Comparison of ENCODE assay signal across 8 cellular contexts in genomic region chr12:75511116-75512048, GRCh38. TPM values are rescaled to one million over a fixed set of nuclear protein-coding genes. Genes with fewer than 3 reads are reported as not detected.
DNase-seq lines count a peak whose midpoint lies in the region; ATAC-seq, FAIRE-seq and TF ChIP-seq lines count a peak whose summit lies in the region.

KRR1 (minus strand) TSS chr12:75511609; CDS start chr12:75511597, 12 bp downstream.

- peaks cover 3% of the 10 kb centered on the region for H3K27me3 Mint-ChIP-seq in T-helper 2 cell treated with Interferon-gamma antibody and Interleukin-4, amounts not matched to agents 5 μg/mL and 100 μg/mL, for 36 hours (ENCODE audit: low read depth)

- peak; percentile 96 for ATAC-seq in GM18502 (IDR thresholded peaks at IDR 0.05; ENCODE audit: poor library complexity, unreplicated experiment)
- peak; percentile 98 for ATAC-seq in HG02970 (IDR thresholded peaks at IDR 0.05; ENCODE audit: low FRiP score, unreplicated experiment)
- peak; percentile 99 to 100 (median 100) for ATAC-seq in psoas muscle

- H3K9me3 Mint-ChIP-seq in T-helper 2 cell treated with Interferon-gamma antibody and Interleukin-4, amounts not matched to agents 5 μg/mL and 100 μg/mL, for 36 hours, result peaks cover 8% of the 10 kb centered on the region

- no peak for FAIRE-seq in urothelium cell line (lab: Jason Lieb, UNC)

- H3K27ac ChIP-seq in ascending aorta, result peak within 1 kb of the TSS; percentile 73 to 81
- H3K27ac ChIP-seq in right atrium auricular region, result peak within 1 kb of the TSS; percentile 61 to 68
- peak within 1 kb of the TSS; percentile 84 for H3K27ac ChIP-seq in psoas muscle

- H3K4me3 Mint-ChIP-seq in T-helper 2 cell treated with Interferon-gamma antibody and Interleukin-4, amounts not matched to agents 5 μg/mL and 100 μg/mL, for 36 hours, result peak within 1 kb of the TSS; percentile 99

- peaks cover 26% of the 10 kb centered on the region for H3K36me3 Mint-ChIP-seq in T-helper 2 cell treated with Interferon-gamma antibody and Interleukin-4, amounts not matched to agents 5 μg/mL and 100 μg/mL, for 36 hours (ENCODE audit: low read depth)

- H3K27me3 ChIP-seq in ascending aorta (no peaks in the 10 kb centered on the region), right atrium auricular region (no peaks in the 10 kb centered on the region), psoas muscle (ENCODE audit: insufficient read depth in 3 of 3, low read length in 2 of 3) (no peaks in the 10 kb centered on the region)

- intact Hi-C loops in ascending aorta (cut with DNase I) (loop anchor here (2.0 to 10.0 kb wide), 5 partner anchors 121 to 571 kb away; partner anchors contain the start of genes GLIPR1L1, GLIPR1L2 and NAP1L1), psoas muscle (cut with DNase I) (loop anchor here in 1 of 2 donors (2.0 to 5.0 kb wide), 2 partner anchors 121 to 521 kb away; partner anchors contain the start of genes GLIPR1L2 and PHLDA1)

- H3K4me1 ChIP-seq in ascending aorta, result peaks cover 3 to 12% of the 10 kb centered on the region in 2 donors
- H3K4me1 ChIP-seq in right atrium auricular region, result peaks cover 0 to 23% of the 10 kb centered on the region in 2 donors
- H3K4me1 ChIP-seq in psoas muscle, result peaks cover 24% of the 10 kb centered on the region

- DNase-seq in NCI-H1930 (lab: John Stamatoyannopoulos, UW) (peak; percentile 96 to 97), ascending aorta (ENCODE audit: low spot score in 2 of 2) (peak; percentile 68 to 96), right atrium auricular region (ENCODE audit: low spot score) (peak; percentile 96), psoas muscle (peak; percentile 89 to 94), urothelium cell line (ENCODE audit: low spot score) (peak; percentile 85)
- peak; percentile 92 for DNase-seq in T-helper 2 cell treated with Interferon-gamma antibody and Interleukin-4, amounts not matched to agents 5 μg/mL and 100 μg/mL, for 36 hours (ENCODE audit: low spot score)

- H3K27ac Mint-ChIP-seq in T-helper 2 cell treated with Interferon-gamma antibody and Interleukin-4, amounts not matched to agents 5 μg/mL and 100 μg/mL, for 36 hours, result peak within 1 kb of the TSS; percentile 99

- WGBS in psoas muscle, 3 donors, result 3 to 4% (median 4%) methylated on average over 47 of the region's 47 CpGs

- H3K36me3 ChIP-seq in ascending aorta (peaks cover 0 to 6% of the 10 kb centered on the region in 2 donors), right atrium auricular region (peaks cover 4% of the 10 kb centered on the region), psoas muscle (ENCODE audit: insufficient read depth in 1 of 2, low read depth in 1 of 2) (peaks cover 0 to 7% of the 10 kb centered on the region in 2 donors)

- peak within 1 kb of the TSS; percentile 87 to 90 for H3K4me3 ChIP-seq in ascending aorta
- H3K4me3 ChIP-seq in right atrium auricular region, result peak within 1 kb of the TSS; percentile 70 to 96
- H3K4me3 ChIP-seq in psoas muscle, result peak within 1 kb of the TSS; percentile 91

- H3K9me3 ChIP-seq in ascending aorta (no peaks in the 10 kb centered on the region), right atrium auricular region (no peaks in the 10 kb centered on the region), psoas muscle (no peaks in the 10 kb centered on the region)

- TF ChIP-seq CTCF in ascending aorta (IDR thresholded peaks at IDR 0.05) (no peak), right atrium auricular region (IDR thresholded peaks at IDR 0.05) (no peak), psoas muscle (IDR thresholded peaks at IDR 0.05) (no peak)

- H3K4me1 Mint-ChIP-seq in T-helper 2 cell treated with Interferon-gamma antibody and Interleukin-4, amounts not matched to agents 5 μg/mL and 100 μg/mL, for 36 hours (ENCODE audit: low read depth), result peaks cover 29% of the 10 kb centered on the region

RNA-seq across cellular contexts. Expression of gene KRR1, which starts in this region (rescaled TPM):
- 23.9 TPM for total RNA-seq in ascending aorta
- 10 to 100 TPM; 12.3 to 23.8 TPM for total RNA-seq in right atrium auricular region
- 10 to 100 TPM; 43.1 to 64.9 (median 50.9) TPM for total RNA-seq in psoas muscle
- polyA plus RNA-seq in psoas muscle, result 10 to 100 TPM; 15.7 to 40.4 (median 32.4) TPM

Comparison
In these comparisons a context has a peak if more than half of its experiments do, and no peak if none do; other contexts are left out.
1. Peak in every context shown above with its lines: DNase-seq, ATAC-seq, H3K4me3 ChIP-seq and H3K27ac ChIP-seq.